ENCODE assay signal across 1 cellular context in the genomic region with DNA sequence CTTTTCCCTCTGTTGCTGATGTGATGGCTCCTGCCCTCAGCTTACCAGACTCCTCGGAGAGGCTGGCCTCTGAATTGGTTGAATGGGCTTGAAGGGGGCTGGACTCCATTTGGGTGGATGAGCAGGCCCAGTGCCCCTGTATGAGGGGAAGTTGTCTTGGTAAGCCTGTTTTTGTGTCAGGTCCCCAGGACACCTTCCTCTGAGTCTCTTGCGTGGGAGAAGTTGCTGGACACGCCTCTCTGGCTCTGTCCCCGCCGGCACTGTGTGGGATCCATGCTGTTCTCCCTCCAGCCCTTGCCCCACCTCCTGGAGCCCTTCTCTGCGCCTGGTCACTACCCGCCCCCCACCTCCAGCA.
TF ChIP-seq lines count a peak whose summit lies in the region.

No MANE protein-coding gene starts in this region.

TF ChIP-seq in HepG2, 621 proteins besides CTCF, POLR2A, EP300 and RAD21 (continued from another document):
- TF ChIP-seq, protein P1, sequence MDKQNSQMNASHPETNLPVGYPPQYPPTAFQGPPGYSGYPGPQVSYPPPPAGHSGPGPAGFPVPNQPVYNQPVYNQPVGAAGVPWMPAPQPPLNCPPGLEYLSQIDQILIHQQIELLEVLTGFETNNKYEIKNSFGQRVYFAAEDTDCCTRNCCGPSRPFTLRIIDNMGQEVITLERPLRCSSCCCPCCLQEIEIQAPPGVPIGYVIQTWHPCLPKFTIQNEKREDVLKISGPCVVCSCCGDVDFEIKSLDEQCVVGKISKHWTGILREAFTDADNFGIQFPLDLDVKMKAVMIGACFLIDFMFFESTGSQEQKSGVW (CRISPR knock-in tag; IDR thresholded peaks at IDR 0.05; ENCODE audit: borderline replicate concordance): no peak
